In genomic region chr12:123251403-123252076, GRCh38 we compare ENCODE assay signal across 1 cellular context.
A peak's percentile ranks its signal among the peaks of the same experiment; 100 is the strongest.
TF ChIP-seq lines count a peak whose summit lies in the region.

No MANE protein-coding gene starts in this region.

TF ChIP-seq in HepG2, 621 proteins besides CTCF, POLR2A, EP300 and RAD21:
- TF ChIP-seq POLR2AphosphoS5 (IDR thresholded peaks at IDR 0.05; ENCODE audit: low read depth, low read length), result peak; percentile 13; the same call in 1 of the 2 replicates
- TF ChIP-seq POLR2G (IDR thresholded peaks at IDR 0.05; ENCODE audit: low read depth, low read length), result peak; percentile 41
- no peak for TF ChIP-seq ZNF275 (CRISPR knock-in tag; IDR thresholded peaks at IDR 0.05; ENCODE audit: borderline replicate concordance)
- no peak for TF ChIP-seq KLF6 (CRISPR knock-in tag; IDR thresholded peaks at IDR 0.05)
- TF ChIP-seq ZFP1 (CRISPR knock-in tag; IDR thresholded peaks at IDR 0.05), result no peak
- no peak for TF ChIP-seq MAFK (conservative IDR thresholded peaks at IDR 0.05 in 1 of 2, IDR thresholded peaks at IDR 0.05 in 1 of 2; ENCODE audit: low read length in 2 of 2)
- no peak for TF ChIP-seq GMEB2 (CRISPR knock-in tag; IDR thresholded peaks at IDR 0.05; ENCODE audit: low read depth)
